Comparison of ENCODE assay signal across 1 cellular context in genomic region chr12:6202331-6202730, GRCh38.
TF ChIP-seq lines count a peak whose summit lies in the region.

No MANE protein-coding gene starts in this region.

TF ChIP-seq in A549, 52 proteins besides CTCF, POLR2A, EP300 and RAD21 (continued from another document):
- TF ChIP-seq REST (IDR thresholded peaks at IDR 0.05) (no peak), HOXA7 (CRISPR knock-in tag; IDR thresholded peaks at IDR 0.05) (no peak), ELK1 (IDR thresholded peaks at IDR 0.05; ENCODE audit: low read depth, low read length) (no peak), ESRRA (IDR thresholded peaks at IDR 0.05; ENCODE audit: borderline replicate concordance, low read length) (no peak), SREBF2 (IDR thresholded peaks at IDR 0.05) (no peak), FOSL2 (IDR thresholded peaks at IDR 0.05) (no peak), FOSL2 (CRISPR knock-in tag; IDR thresholded peaks at IDR 0.05) (no peak), FOSB (CRISPR knock-in tag; IDR thresholded peaks at IDR 0.05) (no peak), CHD2 (IDR thresholded peaks at IDR 0.05; ENCODE audit: low read length, partially characterized antibody) (no peak), ZNF302 (CRISPR knock-in tag; IDR thresholded peaks at IDR 0.05) (no peak), NR3C1 (IDR thresholded peaks at IDR 0.05) (no peak), GATA3 (IDR thresholded peaks at IDR 0.05; ENCODE audit: borderline replicate concordance) (no peak), ZSCAN20 (CRISPR knock-in tag; IDR thresholded peaks at IDR 0.05) (no peak)
